ENCODE assay signal across 8 cellular contexts in the genomic region with DNA sequence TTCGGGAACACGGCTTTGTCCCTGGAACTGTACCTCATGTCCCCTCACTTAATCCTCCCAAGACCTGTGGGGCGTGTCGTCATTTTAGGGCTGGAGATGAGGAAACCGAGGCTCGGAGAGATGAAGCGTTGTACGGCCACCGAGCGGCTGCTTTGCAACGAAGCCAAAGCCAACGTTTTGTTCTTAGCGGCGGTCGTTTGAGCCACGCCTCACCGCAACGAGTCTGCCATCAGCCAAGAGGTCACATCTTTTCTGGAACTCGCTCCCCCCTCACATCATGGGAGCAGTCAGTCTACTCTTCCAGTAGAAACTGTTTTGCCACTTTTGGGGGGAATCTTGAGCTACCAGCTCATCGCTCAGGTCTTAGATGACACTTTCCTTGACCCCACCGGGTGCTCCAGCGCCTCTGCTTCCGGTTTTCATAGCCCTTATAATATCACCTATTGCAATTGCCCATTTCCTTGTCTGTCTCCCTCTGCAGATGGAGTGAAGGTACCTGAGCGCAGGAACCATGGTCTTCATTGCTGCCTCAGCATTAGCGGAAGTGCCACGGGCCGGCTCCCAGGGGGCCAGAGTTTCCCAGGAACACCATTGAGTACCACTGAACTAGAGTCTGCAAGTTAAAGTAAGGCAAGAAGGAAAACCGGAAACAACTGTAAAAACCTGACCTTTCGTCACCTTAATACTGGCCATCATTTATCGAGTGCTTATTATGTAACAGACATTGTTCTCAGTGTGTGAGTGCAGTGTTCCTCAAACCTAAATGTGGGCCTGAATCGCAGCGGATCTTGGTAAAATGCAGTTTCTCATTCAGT. TPM values are rescaled to one million over a fixed set of nuclear protein-coding genes. Genes with fewer than 3 reads are reported as not detected.
DNase-seq lines count a peak whose midpoint lies in the region; ATAC-seq, FAIRE-seq and TF ChIP-seq lines count a peak whose summit lies in the region.

No MANE protein-coding gene starts in this region.

- intact Hi-C loops in esophagus squamous epithelium (cut with DNase I) (loop anchor here (10.0 kb wide), 2 partner anchors 69 to 111 kb away; partner anchors contain the start of gene WNK1), pancreas (cut with DNase I) (no loop called here)

- FAIRE-seq in pancreas (lab: Jason Lieb, UNC), result no peak

- DNase-seq in AG04449 (ENCODE audit: low read depth, low spot score) (no peak), SW480 (ENCODE audit: low spot score) (peak; percentile 26), esophagus squamous epithelium (lab: John Stamatoyannopoulos, UW) (no peak), pancreas (no peak), anterior cingulate cortex (lab: John Stamatoyannopoulos, UW) (no peak), NCI-H1417 (lab: John Stamatoyannopoulos, UW) (no peak)

- CTCF ChIA-PET in AG04449 (lab: Yijun Ruan, JAX), result interaction anchor here (0.6 to 1.8 kb wide), 4 partner anchors 8 to 150 kb away, joined by 3 to 5 read pairs (median 4); no protein-coding TSS in a partner anchor

- POLR2A ChIA-PET in AG04449 (lab: Yijun Ruan, JAX), result interaction anchor here (0.6 to 1.9 kb wide), 3 partner anchors 11 to 58 kb away, joined by 3 to 8 read pairs (median 3); no protein-coding TSS in a partner anchor

- ATAC-seq in GM19452 (IDR thresholded peaks at IDR 0.05; ENCODE audit: unreplicated experiment) (peak; percentile 2), pancreas (no peak), HG03342 (IDR thresholded peaks at IDR 0.05; ENCODE audit: unreplicated experiment) (no peak)

- 38 to 51% methylated on average over 25 to 30 of the region's 32 CpGs for WGBS in esophagus squamous epithelium, 2 donors
- 63% methylated on average over 32 of the region's 32 CpGs for WGBS in pancreas, 2 donors

- H3K27ac ChIP-seq in esophagus squamous epithelium (peak overlapping the region; percentile 98 to 100 (median 98)), pancreas (peak overlapping the region; percentile 89 to 92 (median 90))

- no peaks in the 10 kb centered on the region for H3K36me3 ChIP-seq in esophagus squamous epithelium
- H3K36me3 ChIP-seq in pancreas, result no peaks in the 10 kb centered on the region

- TF ChIP-seq CTCF in AG04449 (IDR thresholded peaks at IDR 0.05; ENCODE audit: insufficient read depth, low read length, missing control alignments) (no peak), esophagus squamous epithelium (IDR thresholded peaks at IDR 0.05) (no peak), pancreas (IDR thresholded peaks at IDR 0.05) (no peak)

- H3K4me3 ChIP-seq in AG04449 (ENCODE audit: low read depth, low read length) (peak overlapping the region; percentile 60), esophagus squamous epithelium (peak overlapping the region; percentile 65 to 88 (median 74)), pancreas (peak overlapping the region; percentile 42 to 70 (median 56))

- no peak for TF ChIP-seq POLR2A in esophagus squamous epithelium (IDR thresholded peaks at IDR 0.05)

- H3K4me1 ChIP-seq in esophagus squamous epithelium (peaks cover 30 to 87% (median 51%) of the 10 kb centered on the region in 3 donors), pancreas (no peaks in the 10 kb centered on the region)

- no peaks in the 10 kb centered on the region for H3K27me3 ChIP-seq in esophagus squamous epithelium
- H3K27me3 ChIP-seq in pancreas, result no peaks in the 10 kb centered on the region

- H3K9me3 ChIP-seq in esophagus squamous epithelium (no peaks in the 10 kb centered on the region), pancreas (no peaks in the 10 kb centered on the region)

RNA-seq across cellular contexts. Expression of gene NINJ2, which starts 19.6 kb away (rescaled TPM):
- 10 to 100 TPM in 1 of 4 donors, 1 to 10 TPM in 3; 2.2 to 14.9 (median 4.5) TPM for total RNA-seq in esophagus squamous epithelium
- 1 to 10 TPM in 2 of 6 donors, under 1 TPM in 4; 0.32 to 1.8 (median 0.46) TPM for total RNA-seq in pancreas
- 1 to 10 TPM in 1 of 2 donors, under 1 TPM in 1; 0.87 to 1.1 TPM for polyA plus RNA-seq in pancreas
